30 cellular contexts compared by ENCODE assay signal in the genomic region with DNA sequence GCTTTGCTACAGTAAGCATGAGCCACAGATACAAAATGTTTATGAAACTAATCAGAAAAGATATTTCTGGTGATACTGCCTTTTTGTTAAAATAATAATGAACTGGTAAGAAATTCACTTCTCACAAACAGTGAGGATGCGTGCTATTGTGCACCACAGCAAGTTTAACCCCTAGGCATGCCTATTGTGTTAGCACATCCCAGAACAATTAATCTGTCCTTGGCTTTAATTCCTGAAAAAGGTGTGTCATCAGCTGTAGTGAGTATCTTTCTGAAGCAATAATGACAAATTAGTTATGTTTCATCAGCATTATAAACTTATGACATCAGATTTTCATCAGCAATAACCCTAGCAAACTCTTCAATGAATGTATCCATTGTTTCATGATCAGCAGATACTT.
"Had no signal": no experiment of that assay in that cellular context is flagged by ENCODE, and none has a peak within 500 bp of the region (broad histone marks: within the 10 kb centered on the region; RNA-seq: fewer than 3 reads in every experiment).

No MANE protein-coding gene starts in this region.

- H3K4me3 ChIP-seq: adrenal gland, cardiac muscle cell, colonic mucosa, dorsolateral prefrontal cortex, gastrocnemius medialis, heart left ventricle had no signal

- ATAC-seq: activated CD8-positive, alpha-beta T cell treated with anti-CD3 and anti-CD28 coated beads for 36 hours; activated naive CD8-positive, alpha-beta T cell treated with anti-CD3 and anti-CD28 coated beads, Interleukin-2, amount 50 U/mL, for 24 hours; activated T-cell treated with anti-CD3 and anti-CD28 coated beads, Interleukin-2, amount 50 U/mL, for 4 hours; activated T-helper 17 cell treated with anti-CD3 and anti-CD28 coated beads, Interleukin-2, amount 50 U/mL, for 72 hours; esophagus mucosa; gastrocnemius medialis; heart left ventricle; WTC11 had no signal

- FAIRE-seq: astrocyte, TTC549 had no signal

- H3K36me3 ChIP-seq: adrenal gland, brain microvascular endothelial cell, cardiac muscle cell, colonic mucosa, gastrocnemius medialis, heart left ventricle had no signal

- H3K27ac ChIP-seq: adrenal gland, brain microvascular endothelial cell, cardiac muscle cell, colonic mucosa, dorsolateral prefrontal cortex, gastrocnemius medialis, heart left ventricle, VCaP had no signal

- H3K4me1 ChIP-seq: adrenal gland, colonic mucosa, gastrocnemius medialis, heart left ventricle had no signal

- H3K9me3 ChIP-seq: adrenal gland, colonic mucosa, gastrocnemius medialis had no signal

- DNase-seq: activated CD4-positive, alpha-beta T cell treated with anti-CD3 and anti-CD28 coated beads for 48 hours; activated CD4-positive, alpha-beta T cell treated with anti-CD3 and anti-CD28 coated beads, Interleukin-2, amount 50 U/mL, for 1 hour; activated CD4-positive, alpha-beta T cell treated with anti-CD3 and anti-CD28 coated beads, Interleukin-2, amount 50 U/mL, for 48 hours; activated CD8-positive, alpha-beta memory T cell treated with anti-CD3 and anti-CD28 coated beads for 24 hours; activated CD8-positive, alpha-beta T cell treated with anti-CD3 and anti-CD28 coated beads for 36 hours; activated effector memory CD4-positive, alpha-beta T cell treated with Interleukin-2 at 50 U/mL for 16 hours; activated naive CD4-positive, alpha-beta T cell treated with anti-CD3 and anti-CD28 coated beads for 36 hours; activated naive CD8-positive, alpha-beta T cell treated with anti-CD3 and anti-CD28 coated beads for 36 hours; activated naive CD8-positive, alpha-beta T cell treated with anti-CD3 and anti-CD28 coated beads, Interleukin-2, amount 50 U/mL, for 24 hours; activated T-cell treated with anti-CD3 and anti-CD28 coated beads, Interleukin-2, amount 50 U/mL, for 4 hours; adrenal gland; brain microvascular endothelial cell; central memory CD4-positive, alpha-beta T cell; cerebellar nuclear complex; colonic mucosa; dorsolateral prefrontal cortex; effector memory CD4-positive, alpha-beta T cell; endodermal cell; foreskin fibroblast; gastrocnemius medialis; glutamatergic neuron; heart left ventricle; T-helper 2 cell had no signal

- H3K27me3 ChIP-seq: adrenal gland, brain microvascular endothelial cell, cardiac muscle cell, colonic mucosa, dorsolateral prefrontal cortex, gastrocnemius medialis, heart left ventricle had no signal
